In the genomic region with DNA sequence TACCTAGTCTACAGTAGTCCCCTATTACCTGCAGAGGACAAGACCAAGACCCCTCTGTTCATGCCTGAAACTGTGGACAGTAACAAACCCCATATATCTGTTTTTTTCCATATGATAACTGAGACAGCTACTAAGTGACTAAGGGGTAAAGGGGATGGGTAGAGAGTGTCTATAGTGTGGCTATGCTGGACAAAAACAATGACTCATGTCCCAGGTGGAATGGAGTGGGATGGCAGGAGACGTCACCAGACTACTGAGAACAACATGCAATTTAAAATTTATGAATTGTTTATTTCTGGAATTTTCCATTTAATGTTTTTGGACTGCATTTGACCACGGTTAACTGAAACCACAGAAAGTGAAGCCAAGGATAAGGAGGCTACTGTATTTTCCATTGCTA, we compare ENCODE assay signal across 18 cellular contexts.
DNase-seq lines count a peak whose midpoint lies in the region; ATAC-seq and TF ChIP-seq lines count a peak whose summit lies in the region.
"Had no signal": no experiment of that assay in that cellular context is flagged by ENCODE, and none has a peak within 500 bp of the region (broad histone marks: within the 10 kb centered on the region; RNA-seq: fewer than 3 reads in every experiment).

No MANE protein-coding gene starts in this region.

- H3K9me3 ChIP-seq in adipocyte (ENCODE audit: control insufficient read depth, low read length) (no peaks in the 10 kb centered on the region), HAP-1 (no peaks in the 10 kb centered on the region)

- no peak overlapping the region for H3K9ac ChIP-seq in adipocyte (ENCODE audit: low read length)

- in situ Hi-C loops in HAP-1 (cut with MboI; ENCODE audit: low sequenced_read_pairs): no loop called here

- intact Hi-C loops in activated T-helper 2 cell treated with anti-CD3 and anti-CD28 coated beads, Interferon-gamma antibody, Interleukin-2, Interleukin-4, amounts not matched to agents 10 μg/mL and 5 μg/mL and 100 μg/mL, durations not matched to agents 14 hours and 24 hours and 36 hours (cut with micrococcal nuclease): no loop called here

- DNase-seq in H4 (ENCODE audit: low spot score): peak; percentile 15
- peak; percentile 28 for DNase-seq in adipocyte (ENCODE audit: low read depth)
- DNase-seq in fibroblast of villous mesenchyme (ENCODE audit: low read depth): peak; percentile 57
- no peak for DNase-seq in activated T-helper 2 cell treated with anti-CD3 and anti-CD28 coated beads, Interferon-gamma antibody, Interleukin-2, Interleukin-4, amounts not matched to agents 10 μg/mL and 5 μg/mL and 100 μg/mL, durations not matched to agents 14 hours and 24 hours and 36 hours (ENCODE audit: low spot score)
- no peak for DNase-seq in HAP-1 (ENCODE audit: low spot score in 2 of 2)
- no peak for DNase-seq in GOT3 (lab: John Stamatoyannopoulos, UW)
- DNase-seq: activated T-cell treated with anti-CD3 and anti-CD28 coated beads, Interleukin-2, amount 50 U/mL, for 48 hours; amniotic stem cell; erythroblast; naive B cell; NCI-H1436; NCI-H2227 treated with DMSO at 0.1 percent for 48 hours; retina; SIG-M5; stimulated activated CD4-positive, alpha-beta T cell treated with anti-CD3 and anti-CD28 coated beads, Interleukin-2, amount 100 ng/mL, for 24 hours had no signal

- H3K4me1 ChIP-seq in ACC112 (ENCODE audit: control insufficient read depth, insufficient read depth, low read length, unreplicated experiment): peaks cover 13% of the 10 kb centered on the region
- peaks cover 12% of the 10 kb centered on the region for H3K4me1 ChIP-seq in adipocyte (ENCODE audit: control insufficient read depth, insufficient read depth, low read length)
- no peaks in the 10 kb centered on the region for H3K4me1 ChIP-seq in HAP-1

- no peak overlapping the region for H2AFZ ChIP-seq in ACC112 (ENCODE audit: low read length, unreplicated experiment)

- no peak overlapping the region for H3K4me3 Mint-ChIP-seq in activated T-helper 2 cell treated with anti-CD3 and anti-CD28 coated beads, Interferon-gamma antibody, Interleukin-2, Interleukin-4, amounts not matched to agents 10 μg/mL and 5 μg/mL and 100 μg/mL, durations not matched to agents 14 hours and 24 hours and 36 hours (ENCODE audit: low read depth)
- H3K4me3 Mint-ChIP-seq: naive B cell had no signal

- H3K9me3 Mint-ChIP-seq in activated T-helper 2 cell treated with anti-CD3 and anti-CD28 coated beads, Interferon-gamma antibody, Interleukin-2, Interleukin-4, amounts not matched to agents 10 μg/mL and 5 μg/mL and 100 μg/mL, durations not matched to agents 14 hours and 24 hours and 36 hours: no peaks in the 10 kb centered on the region

- H3K27me3 ChIP-seq in ACC112 (ENCODE audit: insufficient read depth, low read length) (no peaks in the 10 kb centered on the region), adipocyte (replicated peaks; ENCODE audit: control insufficient read depth, insufficient read depth, low read length) (no peaks in the 10 kb centered on the region), HAP-1 (ENCODE audit: low read depth) (no peaks in the 10 kb centered on the region)

- no peak overlapping the region for H3K27ac Mint-ChIP-seq in activated T-helper 2 cell treated with anti-CD3 and anti-CD28 coated beads, Interferon-gamma antibody, Interleukin-2, Interleukin-4, amounts not matched to agents 10 μg/mL and 5 μg/mL and 100 μg/mL, durations not matched to agents 14 hours and 24 hours and 36 hours

- no peaks in the 10 kb centered on the region for H3K79me2 ChIP-seq in ACC112 (ENCODE audit: control insufficient read depth, insufficient read depth, low read length, unreplicated experiment)

- TF ChIP-seq CTCF in fibroblast of villous mesenchyme (IDR thresholded peaks at IDR 0.05; ENCODE audit: insufficient read depth, low read depth, low read length): no peak

- H3K27ac ChIP-seq in ACC112 (ENCODE audit: low read depth, low read length): peak overlapping the region; percentile 39; the same call in 1 of the 2 replicates
- H3K27ac ChIP-seq: coronary artery had no signal

- H3K4me3 ChIP-seq in ACC112 (ENCODE audit: low read depth, low read length): no peak overlapping the region
- peak overlapping the region; percentile 5 for H3K4me3 ChIP-seq in adipocyte (ENCODE audit: low read length)
- H3K4me3 ChIP-seq in fibroblast of villous mesenchyme (ENCODE audit: low read depth, low read length): no peak overlapping the region
- no peak overlapping the region for H3K4me3 ChIP-seq in HAP-1
- H3K4me3 ChIP-seq: coronary artery had no signal

- no peaks in the 10 kb centered on the region for H3K4me1 Mint-ChIP-seq in activated T-helper 2 cell treated with anti-CD3 and anti-CD28 coated beads, Interferon-gamma antibody, Interleukin-2, Interleukin-4, amounts not matched to agents 10 μg/mL and 5 μg/mL and 100 μg/mL, durations not matched to agents 14 hours and 24 hours and 36 hours (ENCODE audit: low read depth)

- H3K27me3 Mint-ChIP-seq in activated T-helper 2 cell treated with anti-CD3 and anti-CD28 coated beads, Interferon-gamma antibody, Interleukin-2, Interleukin-4, amounts not matched to agents 10 μg/mL and 5 μg/mL and 100 μg/mL, durations not matched to agents 14 hours and 24 hours and 36 hours (ENCODE audit: low read depth): no peaks in the 10 kb centered on the region
- H3K27me3 Mint-ChIP-seq: naive B cell had no signal

- H3K36me3 Mint-ChIP-seq in activated T-helper 2 cell treated with anti-CD3 and anti-CD28 coated beads, Interferon-gamma antibody, Interleukin-2, Interleukin-4, amounts not matched to agents 10 μg/mL and 5 μg/mL and 100 μg/mL, durations not matched to agents 14 hours and 24 hours and 36 hours (ENCODE audit: low read depth): peaks cover 8% of the 10 kb centered on the region

- H3K36me3 ChIP-seq in ACC112 (ENCODE audit: insufficient read depth, low read length) (no peaks in the 10 kb centered on the region), adipocyte (ENCODE audit: control insufficient read depth, insufficient read depth, low read length, severe bottlenecking) (no peaks in the 10 kb centered on the region), HAP-1 (replicated peaks) (no peaks in the 10 kb centered on the region)

- ATAC-seq in GM18868 (IDR thresholded peaks at IDR 0.05; ENCODE audit: unreplicated experiment): no peak

Comparison
In these comparisons a context has a peak if more than half of its experiments do, and no peak if none do; other contexts are left out.
1. DNase-seq: peak in H4 (single experiment), adipocyte (single experiment) and fibroblast of villous mesenchyme (single experiment); none in activated T-helper 2 cell treated with anti-CD3 and anti-CD28 coated beads, Interferon-gamma antibody, Interleukin-2, Interleukin-4, amounts not matched to agents 10 μg/mL and 5 μg/mL and 100 μg/mL, durations not matched to agents 14 hours and 24 hours and 36 hours (single experiment), HAP-1 (0 of 2) and GOT3 (single experiment).